In the genomic region with DNA sequence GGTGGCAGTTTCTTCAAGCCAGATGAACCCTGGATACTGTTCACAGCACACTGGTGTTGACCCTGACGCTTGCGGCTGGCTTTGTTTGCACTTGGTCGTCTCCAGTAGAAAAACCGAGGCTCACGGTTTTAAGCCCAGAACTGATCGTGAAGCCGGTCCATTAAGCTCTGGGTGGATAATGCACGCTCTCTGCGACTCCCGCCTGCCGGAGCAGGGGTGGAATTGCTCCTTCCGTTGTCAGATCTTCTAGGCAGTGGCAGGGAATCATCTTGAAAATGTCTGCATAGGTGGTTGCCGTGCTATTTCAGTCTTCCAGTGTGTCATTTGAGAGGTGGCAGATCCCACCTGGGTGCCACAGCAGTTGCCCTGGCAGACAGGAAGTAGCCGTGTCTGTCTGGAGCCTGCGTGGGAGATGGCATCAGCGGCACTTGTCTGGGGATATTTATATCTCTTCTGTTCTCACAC, we compare ENCODE assay signal across 8 cellular contexts. TPM values are rescaled to one million over a fixed set of nuclear protein-coding genes. Genes with fewer than 3 reads are reported as not detected.
DNase-seq lines count a peak whose midpoint lies in the region; ATAC-seq and TF ChIP-seq lines count a peak whose summit lies in the region.

No MANE protein-coding gene starts in this region.

- TF ChIP-seq POLR2A in right lobe of liver (IDR thresholded peaks at IDR 0.05) (no peak), stomach (IDR thresholded peaks at IDR 0.05) (no peak)

- H3K4me3 ChIP-seq in SK-N-MC (no peak overlapping the region), cardiac fibroblast (replicated peaks in 1 of 2; ENCODE audit: low read depth in 2 of 2, low read length in 2 of 2) (peak overlapping the region in 1 of 2 donors; percentile 22), right lobe of liver (peak overlapping the region in 1 of 3 donors; percentile 17), stomach (peak overlapping the region; percentile 17 to 37 (median 24))

- ATAC-seq in right lobe of liver, result peak; percentile 68 to 87 (median 78)

- TF ChIP-seq EP300 in stomach (IDR thresholded peaks at IDR 0.05), result no peak

- H3K36me3 ChIP-seq in SK-N-MC (ENCODE audit: insufficient read depth, low read length) (peaks cover 25% of the 10 kb centered on the region; the same call in 1 of the 2 replicates), right lobe of liver (peaks cover 0 to 12% (median 3%) of the 10 kb centered on the region in 4 donors), stomach (peaks cover 8 to 24% (median 24%) of the 10 kb centered on the region in 4 donors)

- intact Hi-C loops in right lobe of liver (cut with DNase I), result no loop called here
- intact Hi-C loops in stomach (cut with DNase I; ENCODE audit: low total_unique reads), result no loop called here

- H3K4me1 ChIP-seq in right lobe of liver (peaks cover 0 to 23% (median 9%) of the 10 kb centered on the region in 4 donors), stomach (peaks cover 32 to 65% (median 47%) of the 10 kb centered on the region in 4 donors)

- TF ChIP-seq CTCF in cardiac fibroblast (IDR thresholded peaks at IDR 0.05; ENCODE audit: low read depth, low read length) (peak; percentile 80), right lobe of liver (IDR thresholded peaks at IDR 0.05) (peak; percentile 15 to 28 (median 20)), stomach (IDR thresholded peaks at IDR 0.05) (peak in 4 of 7 experiments; percentile 21 to 52 (median 36))

- H3K27ac ChIP-seq in SK-N-MC (peak overlapping the region; percentile 91), right lobe of liver (peak overlapping the region; percentile 34 to 67 (median 56)), stomach (peak overlapping the region; percentile 52 to 81 (median 79))

- no peaks in the 10 kb centered on the region for H3K27me3 ChIP-seq in right lobe of liver
- H3K27me3 ChIP-seq in stomach, result no peaks in the 10 kb centered on the region

- DNase-seq in GF-D8 (lab: John Stamatoyannopoulos, UW) (peak; percentile 34), SK-N-MC (ENCODE audit: low read depth, low spot score) (no peak), cardiac fibroblast (ENCODE audit: low read depth in 2 of 2) (peak; percentile 81), right lobe of liver (peak in 1 of 3 donors; percentile 66), stomach (peak; percentile 38), SKM-1 treated with dmso at 0.1 percent for 144 hours (lab: John Stamatoyannopoulos, UW; ENCODE audit: unreplicated experiment) (no peak), iPS-NIHi7 (ENCODE audit: extremely low spot score) (no peak), foreskin melanocyte (no peak)

- WGBS in right lobe of liver (ENCODE audit: insufficient coverage, low coverage, low lambda C conversion rate, missing lambda C conversion rate), result 14% methylated on average over 11 of the region's 16 CpGs
- 14 to 40% (median 18%) methylated on average over 13 to 16 of the region's 16 CpGs for WGBS in stomach, 5 donors

- H3K9ac ChIP-seq in SK-N-MC (ENCODE audit: insufficient read length), result no peak overlapping the region

- H3K9me3 ChIP-seq in SK-N-MC (ENCODE audit: low read depth, low read length) (no peaks in the 10 kb centered on the region), right lobe of liver (no peaks in the 10 kb centered on the region), stomach (no peaks in the 10 kb centered on the region)

RNA-seq across cellular contexts. Expression of gene AP5Z1, which starts 35.9 kb away (rescaled TPM):
- 10 to 100 TPM in 5 of 6 experiments, 1 to 10 TPM in 1; 9.7 to 23.6 (median 14.2) TPM for total RNA-seq in right lobe of liver
- total RNA-seq in stomach, result 100 to 1,000 TPM in 1 of 5 donors, 10 to 100 TPM in 4; 11.6 to 140 (median 52.5) TPM
- polyA plus RNA-seq in stomach, result 10 to 100 TPM; 34.7 to 43.7 (median 40.8) TPM

RNA-seq across cellular contexts. Expression of gene FOXK1, which starts 57.5 kb away (rescaled TPM):
- total RNA-seq in right lobe of liver, result 1 to 10 TPM; 3.8 to 8.4 (median 6.9) TPM
- total RNA-seq in stomach, result 10 to 100 TPM; 19.3 to 88.1 (median 27.2) TPM
- polyA plus RNA-seq in stomach, result 1 to 10 TPM; 2.9 to 5.4 (median 3.9) TPM

Comparison
In these comparisons a context has a peak if more than half of its experiments do, and no peak if none do; other contexts are left out.
1. DNase-seq: peak in GF-D8 (single experiment), cardiac fibroblast (2 of 2) and stomach (single experiment); none in SK-N-MC (single experiment), SKM-1 treated with dmso at 0.1 percent for 144 hours (single experiment), iPS-NIHi7 (single experiment) and foreskin melanocyte (single experiment).
2. CTCF ChIP-seq: peak in every context shown above with its lines; median percentile 80 in cardiac fibroblast; 36 in stomach; 20 in right lobe of liver.
3. Peak in every context shown above with its lines, with median percentiles within 50 percentile points of each other: H3K27ac ChIP-seq.